In the genomic region with DNA sequence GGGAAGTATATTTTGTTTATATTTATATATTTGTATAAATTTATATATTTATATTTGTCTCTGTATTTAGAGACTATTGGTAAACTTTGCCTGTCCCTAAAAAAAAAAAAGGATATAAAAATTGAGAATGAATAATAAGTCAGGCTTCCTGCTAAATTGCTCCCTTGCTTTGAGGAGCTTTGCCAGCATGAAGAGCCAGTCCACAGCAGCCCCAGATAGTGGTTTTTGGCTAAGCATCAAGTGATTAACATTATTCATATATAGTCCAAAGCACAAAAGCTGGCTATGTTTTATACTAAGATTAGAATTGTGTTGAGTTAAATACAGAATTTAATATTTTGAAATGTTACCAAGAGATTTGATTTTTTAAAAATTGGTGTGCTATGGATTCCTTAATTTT, we compare ENCODE assay signal across 20 cellular contexts.
DNase-seq lines count a peak whose midpoint lies in the region; ATAC-seq and TF ChIP-seq lines count a peak whose summit lies in the region.
"Had no signal": no experiment of that assay in that cellular context is flagged by ENCODE, and none has a peak within 500 bp of the region (broad histone marks: within the 10 kb centered on the region; RNA-seq: fewer than 3 reads in every experiment).

No MANE protein-coding gene starts in this region.

- no peak overlapping the region for H3K4me3 ChIP-seq in fibroblast of mammary gland (ENCODE audit: control insufficient read depth, low read depth, low read length)
- H3K4me3 ChIP-seq: SJSA1 had no signal

- intact Hi-C loops in cardiac septum (cut with DNase I): no loop called here

- DNase-seq in DMS 273 (lab: John Stamatoyannopoulos, UW; ENCODE audit: unreplicated experiment): peak; percentile 33
- no peak for DNase-seq in DMS 273 treated with DMSO at 0.1 percent for 48 hours (lab: John Stamatoyannopoulos, UW)
- DNase-seq in NCI-H69 (lab: John Stamatoyannopoulos, UW): peak; percentile 31
- peak; percentile 71 for DNase-seq in fibroblast of mammary gland (ENCODE audit: low read depth)
- DNase-seq in stromal cell of bone marrow (ENCODE audit: low read depth): peak; percentile 41
- DNase-seq in cardiac septum (ENCODE audit: low spot score): no peak
- no peak for DNase-seq in left lobe of liver (ENCODE audit: low spot score)
- no peak for DNase-seq in inferior parietal cortex (ENCODE audit: extremely low spot score)
- DNase-seq: COR-L47; DMS53; GOT3; KG1; NCI-H1417; NCI-H2029; NCI-H2171 treated with DMSO at 0.1 percent for 48 hours; NCI-H524; NK-92 treated with Interleukin-12 subunit alpha and Interleukin-12 subunit beta, amount 100 ng/mL, for 24 hours; OCI-M1; RPMI8226 had no signal

- no peak for TF ChIP-seq CTCF in fibroblast of mammary gland (conservative IDR thresholded peaks at IDR 0.05; ENCODE audit: control insufficient read depth, insufficient read depth, low read depth, low read length)

- ATAC-seq in left lobe of liver: no peak

Comparison
In these comparisons a context has a peak if more than half of its experiments do, and no peak if none do; other contexts are left out.
1. DNase-seq: peak in DMS 273 (single experiment), NCI-H69 (single experiment), fibroblast of mammary gland (single experiment) and stromal cell of bone marrow (single experiment); none in DMS 273 treated with DMSO at 0.1 percent for 48 hours (single experiment), cardiac septum (single experiment), left lobe of liver (single experiment) and inferior parietal cortex (single experiment).